ENCODE assay signal across 10 cellular contexts in genomic region chr22:19156109-19156508, GRCh38. TPM values are rescaled to one million over a fixed set of nuclear protein-coding genes. Genes with fewer than 3 reads are reported as not detected.
"Had no signal": no experiment of that assay in that cellular context is flagged by ENCODE, and none has a peak within 500 bp of the region (broad histone marks: within the 10 kb centered on the region; RNA-seq: fewer than 3 reads in every experiment).

No MANE protein-coding gene starts in this region.

RNA-seq across cellular contexts. Expression of gene GSC2, which starts 6.0 kb away (rescaled TPM):
- total RNA-seq: OCI-LY7, PC-3, PC-9, Peyer's patch, Right ventricle myocardium superior, RPMI7951, SJCRH30, SJSA1, SK-MEL-5 had no signal
- polyA plus RNA-seq: SK-N-SH had no signal

RNA-seq across cellular contexts. Expression of gene TSSK2, which starts 25.0 kb away (rescaled TPM):
- total RNA-seq: OCI-LY7, PC-3, PC-9, Right ventricle myocardium superior, RPMI7951, SJCRH30, SJSA1, SK-MEL-5 had no signal
- polyA plus RNA-seq: SK-N-SH had no signal
